33 cellular contexts compared by ENCODE assay signal in genomic region chr1:101088431-101088830, GRCh38.
A peak's percentile ranks its signal among the peaks of the same experiment; 100 is the strongest.
DNase-seq lines count a peak whose midpoint lies in the region; ATAC-seq, FAIRE-seq and TF ChIP-seq lines count a peak whose summit lies in the region.
"Had no signal": no experiment of that assay in that cellular context is flagged by ENCODE, and none has a peak within 500 bp of the region (broad histone marks: within the 10 kb centered on the region; RNA-seq: fewer than 3 reads in every experiment).

No MANE protein-coding gene starts in this region.

- H3K27me3 Mint-ChIP-seq in activated T-cell treated with anti-CD3 and anti-CD28 coated beads, Interleukin-2, amount 50 U/mL, for 72 hours (ENCODE audit: low read depth) = no peaks in the 10 kb centered on the region
- H3K27me3 Mint-ChIP-seq in astrocyte (ENCODE audit: low read depth, unreplicated experiment) = no peaks in the 10 kb centered on the region
- H3K27me3 Mint-ChIP-seq: B cell; dendritic cell treated with granulocyte-macrophage colony-stimulating factor and Interleukin-4, amounts not matched to agents 40 ng/mL and 50 ng/mL, for 4 days had no signal

- no peak for DNase-seq in activated T-cell treated with anti-CD3 and anti-CD28 coated beads, Interleukin-2, amount 50 U/mL, for 72 hours
- no peak for DNase-seq in activated T-cell treated with anti-CD3 and anti-CD28 coated beads, Interleukin-2, amount 50 U/mL, for 1 hour
- peak; percentile 7 for DNase-seq in RKO (ENCODE audit: low spot score)
- DNase-seq in astrocyte (ENCODE audit: low read depth) = peak; percentile 16
- DNase-seq in stimulated activated naive CD8-positive, alpha-beta T cell treated with anti-CD3 and anti-CD28 coated beads, Interleukin-15, Interleukin-2, amounts not matched to agents 100 U/mL and 50 U/mL, for 24 hours = no peak
- DNase-seq in MG63 = no peak
- DNase-seq in DMS53 treated with DMSO at 0.1 percent for 48 hours (lab: John Stamatoyannopoulos, UW; ENCODE audit: unreplicated experiment) = no peak
- DNase-seq in dorsolateral prefrontal cortex = no peak
- DNase-seq: activated CD4-positive, alpha-beta T cell treated with anti-CD3 and anti-CD28 coated beads, Interleukin-2, amount 50 U/mL, for 1 hour; activated effector memory CD4-positive, alpha-beta T cell treated with Interleukin-2 at 50 U/mL for 16 hours; CD8-positive, alpha-beta T cell; central memory CD4-positive, alpha-beta T cell; endodermal cell; foreskin fibroblast; KG1; left ventricle myocardium inferior; NCI-H1417 treated with DMSO at 0.1 percent for 48 hours; NCI-H2029 treated with DMSO at 0.1 percent for 48 hours; NCI-H226; NCI-H69; pancreas; PC-9; retina; Right ventricle myocardium superior; tibial artery had no signal

- intact Hi-C loops in dorsolateral prefrontal cortex (cut with DNase I) = no loop called here

- H3K36me3 Mint-ChIP-seq in activated T-cell treated with anti-CD3 and anti-CD28 coated beads, Interleukin-2, amount 50 U/mL, for 72 hours (ENCODE audit: insufficient read depth in 2 of 2) = peaks cover 0 to 2% of the 10 kb centered on the region in 2 donors
- H3K36me3 Mint-ChIP-seq in astrocyte (ENCODE audit: low read depth, unreplicated experiment) = peaks cover 4% of the 10 kb centered on the region

- H3K9me3 ChIP-seq in astrocyte (ENCODE audit: insufficient read depth, low read depth, low read length) = no peaks in the 10 kb centered on the region
- no peaks in the 10 kb centered on the region for H3K9me3 ChIP-seq in MG63
- H3K9me3 ChIP-seq: HAP-1, pancreas, tibial artery had no signal

- peaks cover 30% of the 10 kb centered on the region for H3K4me1 Mint-ChIP-seq in activated T-cell treated with anti-CD3 and anti-CD28 coated beads, Interleukin-2, amount 50 U/mL, for 72 hours (ENCODE audit: low read depth)
- H3K4me1 Mint-ChIP-seq in astrocyte (ENCODE audit: low read depth, unreplicated experiment) = no peaks in the 10 kb centered on the region
- H3K4me1 Mint-ChIP-seq: neural progenitor cell had no signal

- no peak overlapping the region for H3K4me3 Mint-ChIP-seq in activated T-cell treated with anti-CD3 and anti-CD28 coated beads, Interleukin-2, amount 50 U/mL, for 72 hours
- H3K4me3 Mint-ChIP-seq in astrocyte (ENCODE audit: unreplicated experiment) = no peak overlapping the region
- H3K4me3 Mint-ChIP-seq: B cell; CD8-positive, alpha-beta T cell; dendritic cell treated with granulocyte-macrophage colony-stimulating factor and Interleukin-4, amounts not matched to agents 40 ng/mL and 50 ng/mL, for 4 days; endodermal cell; neural progenitor cell had no signal

- H3K36me3 ChIP-seq in astrocyte (ENCODE audit: insufficient read depth, low read length) (peaks cover 2% of the 10 kb centered on the region), MG63 (no peaks in the 10 kb centered on the region)
- H3K36me3 ChIP-seq: HAP-1, left ventricle myocardium inferior, neural progenitor cell, pancreas, tibial artery had no signal

- H3K27me3 ChIP-seq in astrocyte (ENCODE audit: insufficient read depth, low read length) (no peaks in the 10 kb centered on the region), MG63 (no peaks in the 10 kb centered on the region), dorsolateral prefrontal cortex (no peaks in the 10 kb centered on the region)
- H3K27me3 ChIP-seq: neural progenitor cell, pancreas, tibial artery had no signal

- H3K4me3 ChIP-seq in astrocyte (ENCODE audit: insufficient read depth, low read depth, low read length) = no peak overlapping the region
- no peak overlapping the region for H3K4me3 ChIP-seq in MG63
- H3K4me3 ChIP-seq in dorsolateral prefrontal cortex = no peak overlapping the region
- H3K4me3 ChIP-seq: HAP-1, left ventricle myocardium inferior, neural progenitor cell, pancreas, PC-9, tibial artery had no signal

- no peak overlapping the region for H3K27ac ChIP-seq in astrocyte (ENCODE audit: low read depth, low read length)
- H3K27ac ChIP-seq in dorsolateral prefrontal cortex = no peak overlapping the region
- H3K27ac ChIP-seq: HL-60, left ventricle myocardium inferior, neural progenitor cell, pancreas, PC-9, tibial artery, VCaP had no signal

- no peaks in the 10 kb centered on the region for H3K79me2 ChIP-seq in astrocyte (ENCODE audit: insufficient read depth, low read length)

- no peaks in the 10 kb centered on the region for H3K4me1 ChIP-seq in astrocyte (ENCODE audit: insufficient read depth, low read length)
- H3K4me1 ChIP-seq: HAP-1, pancreas, tibial artery had no signal

- H2AFZ ChIP-seq in astrocyte (ENCODE audit: low read depth, low read length) = no peak overlapping the region
- H2AFZ ChIP-seq: neural progenitor cell, PC-9 had no signal

- H3K9ac ChIP-seq in astrocyte (ENCODE audit: low read length) = no peak overlapping the region
- H3K9ac ChIP-seq: neural progenitor cell had no signal

- FAIRE-seq in astrocyte (lab: Jason Lieb, UNC) = no peak
- FAIRE-seq: GM18507, keratinocyte, pancreas had no signal

- no peaks in the 10 kb centered on the region for H4K20me1 ChIP-seq in astrocyte (ENCODE audit: insufficient read depth, low read length)

- no peak overlapping the region for H3K4me2 ChIP-seq in astrocyte (ENCODE audit: low read length)
- H3K4me2 ChIP-seq: neural progenitor cell, PC-9 had no signal

- no peak overlapping the region for H3K27ac Mint-ChIP-seq in activated T-cell treated with anti-CD3 and anti-CD28 coated beads, Interleukin-2, amount 50 U/mL, for 72 hours
- no peak overlapping the region for H3K27ac Mint-ChIP-seq in astrocyte (ENCODE audit: unreplicated experiment)
- H3K27ac Mint-ChIP-seq: B cell; CD8-positive, alpha-beta T cell; dendritic cell treated with granulocyte-macrophage colony-stimulating factor and Interleukin-4, amounts not matched to agents 40 ng/mL and 50 ng/mL, for 4 days; endodermal cell; neural progenitor cell had no signal

- ATAC-seq in activated T-cell treated with anti-CD3 and anti-CD28 coated beads, Interleukin-2, amount 50 U/mL, for 72 hours (replicated peaks in 1 of 2) = peak; percentile 48 to 65
- peak; percentile 79 for ATAC-seq in stimulated activated naive CD8-positive, alpha-beta T cell treated with anti-CD3 and anti-CD28 coated beads, Interleukin-15, Interleukin-2, amounts not matched to agents 100 U/mL and 50 U/mL, for 24 hours
- ATAC-seq: CD8-positive, alpha-beta T cell; pancreas had no signal

- H3K9me3 Mint-ChIP-seq in activated T-cell treated with anti-CD3 and anti-CD28 coated beads, Interleukin-2, amount 50 U/mL, for 72 hours = peaks cover 0 to 3% of the 10 kb centered on the region in 2 donors
- no peaks in the 10 kb centered on the region for H3K9me3 Mint-ChIP-seq in astrocyte (ENCODE audit: unreplicated experiment)
- H3K9me3 Mint-ChIP-seq: CD8-positive, alpha-beta T cell; endodermal cell had no signal

- TF ChIP-seq CTCF in astrocyte (IDR thresholded peaks at IDR 0.05; ENCODE audit: insufficient read depth, low read depth, low read length) (no peak), dorsolateral prefrontal cortex (IDR thresholded peaks at IDR 0.05 in 54 of 56, conservative IDR thresholded peaks at IDR 0.05 in 2 of 56; ENCODE audit: low read depth in 1 of 56, partially characterized antibody in 56 of 56) (no peak)

Comparison
In these comparisons a context has a peak if more than half of its experiments do, and no peak if none do; other contexts are left out.
1. DNase-seq: peak in RKO (single experiment) and astrocyte (single experiment); none in activated T-cell treated with anti-CD3 and anti-CD28 coated beads, Interleukin-2, amount 50 U/mL, for 72 hours (0 of 2), activated T-cell treated with anti-CD3 and anti-CD28 coated beads, Interleukin-2, amount 50 U/mL, for 1 hour (single experiment), stimulated activated naive CD8-positive, alpha-beta T cell treated with anti-CD3 and anti-CD28 coated beads, Interleukin-15, Interleukin-2, amounts not matched to agents 100 U/mL and 50 U/mL, for 24 hours (single experiment), MG63 (single experiment), DMS53 treated with DMSO at 0.1 percent for 48 hours (single experiment) and dorsolateral prefrontal cortex (0 of 10).